1 cellular context compared by ENCODE assay signal in genomic region chr13:39803156-39803555, GRCh38.
TF ChIP-seq lines count a peak whose summit lies in the region.

No MANE protein-coding gene starts in this region.

TF ChIP-seq in H1, 55 proteins besides CTCF, POLR2A, EP300 and RAD21:
- no peak for TF ChIP-seq MAX (IDR thresholded peaks at IDR 0.05)
- no peak for TF ChIP-seq CHD7 (IDR thresholded peaks at IDR 0.05; ENCODE audit: insufficient replicate concordance, low read length)
- no peak for TF ChIP-seq ASH2L (IDR thresholded peaks at IDR 0.05; ENCODE audit: low read length)
- no peak for TF ChIP-seq CHD2 (IDR thresholded peaks at IDR 0.05; ENCODE audit: low read length)
- no peak for TF ChIP-seq USF2 (IDR thresholded peaks at IDR 0.05; ENCODE audit: low read length)
- no peak for TF ChIP-seq POLR2AphosphoS5 (IDR thresholded peaks at IDR 0.05; ENCODE audit: low read depth, low read length)
- TF ChIP-seq CBX8 (IDR thresholded peaks at IDR 0.05; ENCODE audit: borderline replicate concordance, low read depth, low read length) = no peak
- no peak for TF ChIP-seq EGR1 (IDR thresholded peaks at IDR 0.05; ENCODE audit: borderline replicate concordance, low read depth, low read length)
- TF ChIP-seq SP2 (IDR thresholded peaks at IDR 0.05; ENCODE audit: low read length) = no peak
- TF ChIP-seq RBBP5 (IDR thresholded peaks at IDR 0.05; ENCODE audit: borderline replicate concordance, low read depth, low read length) = no peak
- no peak for TF ChIP-seq GABPA (IDR thresholded peaks at IDR 0.05; ENCODE audit: borderline replicate concordance, insufficient read depth, low read length)
- no peak for TF ChIP-seq TCF12 (IDR thresholded peaks at IDR 0.05; ENCODE audit: low read depth, low read length)
